11 cellular contexts compared by ENCODE assay signal in the genomic region with DNA sequence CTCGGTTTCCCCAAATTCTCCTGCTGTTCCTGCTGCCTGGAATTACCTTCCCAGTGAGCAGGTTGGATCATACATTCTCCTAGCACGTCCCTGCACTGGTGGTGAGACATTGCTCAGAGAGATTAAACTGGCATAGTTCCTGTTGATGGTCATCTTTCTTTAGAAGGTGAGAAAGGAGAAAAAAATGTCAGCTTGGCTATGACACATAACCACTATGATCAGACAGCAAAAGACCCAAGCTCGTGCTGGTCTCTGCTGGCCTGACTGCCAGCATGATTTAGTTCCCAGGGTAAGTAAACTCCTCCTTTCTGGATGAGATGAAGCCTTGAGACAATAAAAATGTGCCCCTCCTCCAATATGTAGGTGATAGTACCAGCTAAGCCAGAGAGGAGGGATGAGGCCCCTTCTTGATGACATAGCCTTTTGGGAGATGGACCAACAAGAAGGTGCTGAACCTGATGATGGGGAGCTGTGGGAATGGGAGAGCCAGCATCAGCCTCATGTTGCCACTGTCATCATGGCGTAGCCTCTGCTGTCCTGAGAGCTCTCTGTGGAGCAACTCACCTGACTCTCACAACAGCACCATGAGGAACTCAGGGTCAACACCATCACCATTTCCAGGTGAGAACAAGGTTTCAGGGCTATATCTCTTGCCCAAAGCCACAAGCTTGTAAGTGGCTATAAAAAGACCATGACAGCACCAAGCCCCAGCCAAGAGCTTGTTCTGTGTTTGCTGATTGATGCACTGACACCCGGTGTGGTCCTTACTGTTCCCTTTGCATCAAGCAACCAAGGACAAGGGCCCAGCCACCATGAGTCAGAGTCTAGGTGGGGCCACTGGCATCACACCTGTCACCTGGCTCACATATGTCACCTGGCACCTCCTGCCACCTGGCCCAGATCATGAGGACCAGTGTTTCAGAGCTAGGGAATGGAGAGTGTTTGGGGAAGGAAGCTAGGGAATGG.
A peak's percentile ranks its signal among the peaks of the same experiment; 100 is the strongest.
DNase-seq lines count a peak whose midpoint lies in the region; ATAC-seq, FAIRE-seq and TF ChIP-seq lines count a peak whose summit lies in the region.
"Had no signal": no experiment of that assay in that cellular context is flagged by ENCODE, and none has a peak within 500 bp of the region (broad histone marks: within the 10 kb centered on the region; RNA-seq: fewer than 3 reads in every experiment).

No MANE protein-coding gene starts in this region.

- DNase-seq in activated CD8-positive, alpha-beta memory T cell treated with anti-CD3 and anti-CD28 coated beads for 24 hours: peak; percentile 17
- no peak for DNase-seq in activated CD8-positive, alpha-beta memory T cell treated with anti-CD3 and anti-CD28 coated beads, Interleukin-2, amount 50 U/mL, for 4 hours
- DNase-seq in MCF 10A (ENCODE audit: unreplicated experiment): peak; percentile 48
- peak in 1 of 3 donors; percentile 49 for DNase-seq in right cardiac atrium
- DNase-seq in urothelium cell line (ENCODE audit: low spot score): peak; percentile 73
- no peak for DNase-seq in NCI-H2196 (lab: John Stamatoyannopoulos, UW; ENCODE audit: unreplicated experiment)

- CTCF ChIA-PET in MCF 10A (lab: Yijun Ruan, JAX): interaction anchor here (0.9 kb wide), 1 partner anchor 143 kb away, joined by 5 read pairs; no protein-coding TSS in a partner anchor

- no peaks in the 10 kb centered on the region for H3K36me3 Mint-ChIP-seq in MCF 10A (ENCODE audit: insufficient read depth, unreplicated experiment)
- H3K36me3 Mint-ChIP-seq: naive thymus-derived CD8-positive, alpha-beta T cell had no signal

- WGBS in right cardiac atrium: 48% methylated on average over 5 of the region's 5 CpGs

- H3K4me3 Mint-ChIP-seq in MCF 10A (ENCODE audit: unreplicated experiment): no peak overlapping the region
- H3K4me3 Mint-ChIP-seq: central memory CD8-positive, alpha-beta T cell; naive thymus-derived CD8-positive, alpha-beta T cell had no signal

- intact Hi-C loops in MCF 10A (cut with micrococcal nuclease) (no loop called here), right cardiac atrium (cut with DNase I) (loop anchor here in 1 of 4 donors (10.0 kb wide), 1 partner anchor 181 kb away; no protein-coding TSS in a partner anchor)

- peaks cover 30% of the 10 kb centered on the region for H3K4me1 Mint-ChIP-seq in MCF 10A (ENCODE audit: insufficient read depth, unreplicated experiment)
- H3K4me1 Mint-ChIP-seq: central memory CD8-positive, alpha-beta T cell; naive thymus-derived CD8-positive, alpha-beta T cell had no signal

- TF ChIP-seq CTCF in MCF 10A (IDR thresholded peaks at IDR 0.05; ENCODE audit: unreplicated experiment): no peak

- peak; percentile 70 for FAIRE-seq in urothelium cell line (lab: Jason Lieb, UNC)
- FAIRE-seq: A204.1 had no signal

- no peak overlapping the region for H3K4me3 ChIP-seq in right cardiac atrium (ENCODE audit: low read length)

- BruUV-seq in MCF 10A (replicated peaks; lab: Mats Ljungman, UMichigan): no TSS peak

- H3K9me3 ChIP-seq in right cardiac atrium (ENCODE audit: control insufficient read depth, low read length): no peaks in the 10 kb centered on the region

- H3K27me3 Mint-ChIP-seq in MCF 10A (ENCODE audit: insufficient read depth, unreplicated experiment): peaks cover 21% of the 10 kb centered on the region

- H3K4me1 ChIP-seq in right cardiac atrium (ENCODE audit: control insufficient read depth, insufficient read depth, low read length): peaks cover 12% of the 10 kb centered on the region

- no peaks in the 10 kb centered on the region for H3K27me3 ChIP-seq in right cardiac atrium (ENCODE audit: control insufficient read depth, insufficient read depth)

- peak overlapping the region; percentile 95 for H3K27ac ChIP-seq in right cardiac atrium (ENCODE audit: low read length)

- ATAC-seq in right cardiac atrium: peak; percentile 25
- no peak for ATAC-seq in GM21786 (IDR thresholded peaks at IDR 0.05; ENCODE audit: unreplicated experiment)
- ATAC-seq in GM21717 (IDR thresholded peaks at IDR 0.05; ENCODE audit: unreplicated experiment): no peak
- ATAC-seq: naive thymus-derived CD8-positive, alpha-beta T cell had no signal

- POLR2A ChIA-PET in MCF 10A (lab: Yijun Ruan, JAX): no interaction called here

- no peaks in the 10 kb centered on the region for H3K9me3 Mint-ChIP-seq in MCF 10A (ENCODE audit: unreplicated experiment)
- H3K9me3 Mint-ChIP-seq: central memory CD8-positive, alpha-beta T cell; naive thymus-derived CD8-positive, alpha-beta T cell had no signal

- H3K27ac Mint-ChIP-seq in MCF 10A (ENCODE audit: low read depth, unreplicated experiment): no peak overlapping the region
- H3K27ac Mint-ChIP-seq: naive thymus-derived CD8-positive, alpha-beta T cell had no signal

Comparison
In these comparisons a context has a peak if more than half of its experiments do, and no peak if none do; other contexts are left out.
1. DNase-seq: peak in activated CD8-positive, alpha-beta memory T cell treated with anti-CD3 and anti-CD28 coated beads for 24 hours (single experiment), MCF 10A (single experiment) and urothelium cell line (single experiment); none in activated CD8-positive, alpha-beta memory T cell treated with anti-CD3 and anti-CD28 coated beads, Interleukin-2, amount 50 U/mL, for 4 hours (single experiment) and NCI-H2196 (single experiment).
2. ATAC-seq: peak in right cardiac atrium (2 of 2); none in GM21786 (single experiment) and GM21717 (single experiment).